In the genomic region with DNA sequence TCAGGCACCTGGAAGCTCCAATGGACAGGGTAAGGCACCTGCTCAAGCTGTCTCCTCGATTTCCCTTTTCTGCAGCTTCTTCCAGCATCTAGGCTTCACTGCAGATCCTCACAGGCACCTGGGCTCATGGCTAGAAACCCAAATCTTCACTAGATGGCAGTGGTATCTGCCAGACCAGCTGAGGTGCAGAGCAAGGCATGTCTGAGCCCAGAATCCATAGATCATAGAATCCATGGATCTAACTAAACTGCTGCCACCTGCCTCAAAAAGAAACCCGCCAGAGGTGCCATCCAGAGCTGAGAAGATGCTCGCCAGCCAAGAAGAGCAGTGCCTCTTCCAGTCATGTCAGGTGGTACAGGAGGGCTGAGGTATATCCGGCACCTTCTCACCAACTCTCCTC, we compare ENCODE assay signal across 13 cellular contexts. TPM values are rescaled to one million over a fixed set of nuclear protein-coding genes. Genes with fewer than 3 reads are reported as not detected.
DNase-seq lines count a peak whose midpoint lies in the region; ATAC-seq and TF ChIP-seq lines count a peak whose summit lies in the region.
"Had no signal": no experiment of that assay in that cellular context is flagged by ENCODE, and none has a peak within 500 bp of the region (broad histone marks: within the 10 kb centered on the region; RNA-seq: fewer than 3 reads in every experiment).

No MANE protein-coding gene starts in this region.

- H3K9ac ChIP-seq in IMR-90 (ENCODE audit: low read depth, low read length) (no peak overlapping the region), mesenchymal stem cell (ENCODE audit: low read length) (no peak overlapping the region)

- H2BK120ac ChIP-seq in IMR-90 (ENCODE audit: low read depth, low read length) (no peak overlapping the region), mesenchymal stem cell (ENCODE audit: low read depth, low read length) (no peak overlapping the region)

- H3K27me3 ChIP-seq in BE2C, result no peaks in the 10 kb centered on the region
- H3K27me3 ChIP-seq in IMR-90 (ENCODE audit: control insufficient read depth, insufficient read depth, low read length), result no peaks in the 10 kb centered on the region
- H3K27me3 ChIP-seq in mesenchymal stem cell (ENCODE audit: control insufficient read depth in 1 of 2, insufficient read depth in 1 of 2, low read length in 2 of 2), result no peaks in the 10 kb centered on the region

- no peak overlapping the region for H3K56ac ChIP-seq in IMR-90 (ENCODE audit: extremely low read depth, insufficient read depth, low read length)

- WGBS in IMR-90 (ENCODE audit: extremely low coverage in 2 of 2, insufficient read length in 1 of 2), 2 experiments, result 33% methylated on average over 1 of the region's 4 CpGs; no CpG with 5 or more reads in 1 of the 2 experiments
- 90% methylated on average over 4 of the region's 4 CpGs for WGBS in mesenchymal stem cell

- H2BK5ac ChIP-seq in IMR-90 (ENCODE audit: low read depth, low read length, poor library complexity, severe bottlenecking) (no peak overlapping the region), mesenchymal stem cell (ENCODE audit: low read depth, low read length, poor library complexity, severe bottlenecking) (no peak overlapping the region)

- H2AK5ac ChIP-seq in IMR-90 (ENCODE audit: low read depth, low read length) (0 out of 2 replicates have a peak overlapping the region, but pooled peaks have one; percentile 10), mesenchymal stem cell (ENCODE audit: low read length, severe bottlenecking) (no peak overlapping the region)

- no TSS peak for BruUV-seq in IMR-90 (replicated peaks; lab: Mats Ljungman, UMichigan)

- dilution Hi-C loops in IMR-90 (cut with HindIII; ENCODE audit: low sequenced_read_pairs, unreplicated experiment), result no loop called here

- no peak overlapping the region for H3K4me2 ChIP-seq in IMR-90 (ENCODE audit: low read depth, low read length)
- no peak overlapping the region for H3K4me2 ChIP-seq in mesenchymal stem cell (ENCODE audit: low read length, poor library complexity, severe bottlenecking)

- H2BK12ac ChIP-seq in mesenchymal stem cell (ENCODE audit: low read length in 2 of 2), result no peak overlapping the region

- no peak overlapping the region for H3K4me3 Mint-ChIP-seq in WTC11
- H3K4me3 Mint-ChIP-seq: activated CD4-positive, alpha-beta T cell treated with anti-CD3 and anti-CD28 coated beads, Interleukin-2, amount 10 ng/mL, durations not matched to agents 7 days and 5 days; CD4-positive, alpha-beta memory T cell; stimulated activated naive CD8-positive, alpha-beta T cell treated with anti-CD3 and anti-CD28 coated beads, Interleukin-15, amount 100 ng/mL, for 72 hours had no signal

- H3K27ac Mint-ChIP-seq in WTC11, result peak overlapping the region; percentile 55; the same call in 1 of the 2 replicates
- H3K27ac Mint-ChIP-seq: activated CD4-positive, alpha-beta T cell treated with anti-CD3 and anti-CD28 coated beads, Interleukin-2, amount 10 ng/mL, durations not matched to agents 7 days and 5 days; CD4-positive, alpha-beta memory T cell; stimulated activated naive CD8-positive, alpha-beta T cell treated with anti-CD3 and anti-CD28 coated beads, Interleukin-15, amount 100 ng/mL, for 72 hours had no signal

- POLR2A ChIA-PET in IMR-90 (lab: Charles Lee; ENCODE audit: unreplicated experiment) (no interaction called here), WTC11 (lab: Charles Lee) (no interaction called here)

- H3K36me3 Mint-ChIP-seq in WTC11, result 0 out of 2 replicates have a peak, but pooled peaks cover 2% of the 10 kb centered on the region
- H3K36me3 Mint-ChIP-seq: CD4-positive, alpha-beta memory T cell had no signal

- no peak overlapping the region for H2BK20ac ChIP-seq in IMR-90 (ENCODE audit: low read depth, low read length)

- no peak overlapping the region for H2AFZ ChIP-seq in IMR-90 (replicated peaks; ENCODE audit: low read length, poor library complexity)
- no peak overlapping the region for H2AFZ ChIP-seq in mesenchymal stem cell (ENCODE audit: low read depth, low read length)

- H4K5ac ChIP-seq in IMR-90 (ENCODE audit: low read depth, low read length), result no peak overlapping the region

- H3K18ac ChIP-seq in IMR-90 (ENCODE audit: low read depth, low read length), result no peak overlapping the region
- no peak overlapping the region for H3K18ac ChIP-seq in mesenchymal stem cell (ENCODE audit: low read depth in 1 of 2, low read length in 2 of 2)

- H3K23ac ChIP-seq in IMR-90 (ENCODE audit: low read depth, low read length) (no peak overlapping the region; the same call in 1 of the 2 replicates), mesenchymal stem cell (ENCODE audit: low read length in 2 of 2) (no peak overlapping the region)

- H3K4ac ChIP-seq in IMR-90 (ENCODE audit: low read depth, low read length) (no peak overlapping the region), mesenchymal stem cell (ENCODE audit: low read depth in 1 of 2, low read length in 2 of 2) (no peak overlapping the region)

- H3K79me1 ChIP-seq in IMR-90 (ENCODE audit: low read depth in 1 of 2, low read length in 2 of 2), result peaks cover 29 to 74% of the 10 kb centered on the region in 2 experiments
- H3K79me1 ChIP-seq in mesenchymal stem cell (replicated peaks; ENCODE audit: low read length, poor library complexity, severe bottlenecking), result peaks cover 34% of the 10 kb centered on the region

- H3K9me3 Mint-ChIP-seq in WTC11, result no peaks in the 10 kb centered on the region
- H3K9me3 Mint-ChIP-seq: activated CD4-positive, alpha-beta T cell treated with anti-CD3 and anti-CD28 coated beads, Interleukin-2, amount 10 ng/mL, durations not matched to agents 7 days and 5 days; CD4-positive, alpha-beta memory T cell; stimulated activated naive CD8-positive, alpha-beta T cell treated with anti-CD3 and anti-CD28 coated beads, Interleukin-15, amount 100 ng/mL, for 72 hours had no signal

- H3K4me1 ChIP-seq in BE2C (peaks cover 6% of the 10 kb centered on the region), IMR-90 (ENCODE audit: control insufficient read depth, insufficient read depth, low read length) (no peaks in the 10 kb centered on the region), mesenchymal stem cell (ENCODE audit: control insufficient read depth, insufficient read depth, low read depth, low read length) (peaks cover 4% of the 10 kb centered on the region)
- H3K4me1 ChIP-seq: gastrocnemius medialis had no signal

- no peak for DNase-seq in BE2C
- DNase-seq in IMR-90, result no peak
- DNase-seq in WTC11 (ENCODE audit: low spot score), result no peak
- no peak for DNase-seq in mesenchymal stem cell
- DNase-seq in germinal center (ENCODE audit: low spot score), result no peak
- no peak for DNase-seq in DMS79 (lab: John Stamatoyannopoulos, UW)
- DNase-seq in ecto neural progenitor cell (ENCODE audit: low spot score), result no peak
- DNase-seq: activated CD4-positive, alpha-beta T cell treated with anti-CD3 and anti-CD28 coated beads, Interleukin-2, amount 10 ng/mL, durations not matched to agents 7 days and 5 days; CD4-positive, alpha-beta memory T cell; gastrocnemius medialis; NCI-H146; stimulated activated naive CD8-positive, alpha-beta T cell treated with anti-CD3 and anti-CD28 coated beads, Interleukin-15, amount 100 ng/mL, for 72 hours had no signal

- intact Hi-C loops in IMR-90 (cut with micrococcal nuclease), result loop anchor here (10.0 kb wide), 1 partner anchor 427 kb away; no protein-coding TSS in a partner anchor

- peaks cover 19% of the 10 kb centered on the region for H3K9me1 ChIP-seq in IMR-90 (ENCODE audit: insufficient read depth, low read length)

- no peak overlapping the region for H2AK9ac ChIP-seq in IMR-90 (replicated peaks; ENCODE audit: low read depth, low read length, poor library complexity)

- ATAC-seq in IMR-90 (ENCODE audit: low read depth), result no peak
- peak; percentile 71; the same call in 1 of the 2 replicates for ATAC-seq in WTC11
- ATAC-seq in GM21423 (IDR thresholded peaks at IDR 0.05; ENCODE audit: unreplicated experiment), result no peak
- ATAC-seq: gastrocnemius medialis; stimulated activated naive CD8-positive, alpha-beta T cell treated with anti-CD3 and anti-CD28 coated beads, Interleukin-15, amount 100 ng/mL, for 72 hours had no signal

- H3K14ac ChIP-seq in IMR-90 (replicated peaks; ENCODE audit: low read depth, low read length) (no peak overlapping the region), mesenchymal stem cell (ENCODE audit: low read length in 2 of 2) (no peak overlapping the region)

- TF ChIP-seq CTCF in BE2C (IDR thresholded peaks at IDR 0.05; ENCODE audit: low read depth, low read length), result peak; percentile 46
- TF ChIP-seq CTCF in IMR-90 (conservative IDR thresholded peaks at IDR 0.05; ENCODE audit: low read depth, low read length), result no peak; the same call in 1 of the 2 replicates
- no peak for TF ChIP-seq CTCF in WTC11 (IDR thresholded peaks at IDR 0.05)

- H4K20me1 ChIP-seq in IMR-90 (ENCODE audit: insufficient read depth, low read length), result peaks cover 15% of the 10 kb centered on the region

- CTCF ChIA-PET in IMR-90 (lab: Yijun Ruan, JAX), result interaction anchor here (0.9 kb wide), 1 partner anchor 108 kb away, joined by 3 read pairs; no protein-coding TSS in a partner anchor
- CTCF ChIA-PET in WTC11 (lab: Charles Lee), result interaction anchor here (0.6 to 1.4 kb wide), 3 partner anchors 10 to 107 kb away, joined by 3 to 7 read pairs (median 3); no protein-coding TSS in a partner anchor

- H3K9me3 ChIP-seq in BE2C, result no peaks in the 10 kb centered on the region
- no peaks in the 10 kb centered on the region for H3K9me3 ChIP-seq in IMR-90 (ENCODE audit: control insufficient read depth, insufficient read depth, low read length)
- H3K9me3 ChIP-seq in mesenchymal stem cell (ENCODE audit: control insufficient read depth, low read length), result no peaks in the 10 kb centered on the region
- H3K9me3 ChIP-seq: gastrocnemius medialis had no signal

- peaks cover 9% of the 10 kb centered on the region for H3K27me3 Mint-ChIP-seq in WTC11 (ENCODE audit: low read depth)

- peaks cover 26% of the 10 kb centered on the region for H3K36me3 ChIP-seq in BE2C
- H3K36me3 ChIP-seq in IMR-90 (ENCODE audit: control insufficient read depth, insufficient read depth, low read length), result no peaks in the 10 kb centered on the region; the same call in none of the 2 replicates
- peaks cover 0 to 9% of the 10 kb centered on the region in 2 experiments for H3K36me3 ChIP-seq in mesenchymal stem cell (ENCODE audit: control insufficient read depth in 1 of 2, insufficient read depth in 2 of 2, low read depth in 1 of 2, low read length in 2 of 2)
- H3K36me3 ChIP-seq: gastrocnemius medialis had no signal

- H2BK15ac ChIP-seq in IMR-90 (ENCODE audit: low read depth, low read length) (no peak overlapping the region), mesenchymal stem cell (ENCODE audit: low read depth, poor library complexity, severe bottlenecking) (no peak overlapping the region)

- no peak for TF ChIP-seq RAD21 in IMR-90 (IDR thresholded peaks at IDR 0.05; ENCODE audit: low read length)

- no peak overlapping the region for H3K27ac ChIP-seq in IMR-90 (ENCODE audit: insufficient read depth, low read length)
- no peak overlapping the region for H3K27ac ChIP-seq in mesenchymal stem cell (ENCODE audit: low read length, poor library complexity, severe bottlenecking)
- H3K27ac ChIP-seq: gastrocnemius medialis had no signal

- peaks cover 24% of the 10 kb centered on the region for H3K4me1 Mint-ChIP-seq in WTC11
- H3K4me1 Mint-ChIP-seq: activated CD4-positive, alpha-beta T cell treated with anti-CD3 and anti-CD28 coated beads, Interleukin-2, amount 10 ng/mL, durations not matched to agents 7 days and 5 days; CD4-positive, alpha-beta memory T cell; stimulated activated naive CD8-positive, alpha-beta T cell treated with anti-CD3 and anti-CD28 coated beads, Interleukin-15, amount 100 ng/mL, for 72 hours had no signal

- no peak for TF ChIP-seq POLR2A in IMR-90 (IDR thresholded peaks at IDR 0.05; ENCODE audit: low read depth, low read length)

- in situ Hi-C loops in IMR-90 (cut with MboI; ENCODE audit: low sequenced_read_pairs), result no loop called here

- H4K91ac ChIP-seq in IMR-90 (ENCODE audit: insufficient read depth, low read depth, low read length) (no peak overlapping the region), mesenchymal stem cell (ENCODE audit: low read length) (no peak overlapping the region)

- H3K4me3 ChIP-seq in BE2C (ENCODE audit: low read depth, low read length), result no peak overlapping the region
- no peak overlapping the region for H3K4me3 ChIP-seq in IMR-90 (ENCODE audit: insufficient read depth, low read depth, low read length)
- H3K4me3 ChIP-seq in mesenchymal stem cell (ENCODE audit: insufficient read depth in 1 of 2, low read depth in 1 of 2, low read length in 2 of 2), result no peak overlapping the region
- H3K4me3 ChIP-seq: gastrocnemius medialis had no signal

- no peak overlapping the region; a peak in 1 of 4 replicates for H4K8ac ChIP-seq in IMR-90 (ENCODE audit: low read depth in 2 of 2, low read length in 2 of 2)
- H4K8ac ChIP-seq in mesenchymal stem cell (ENCODE audit: low read length), result peak overlapping the region; percentile 4

RNA-seq across cellular contexts. Expression of a gene that starts 6.9 kb away (rescaled TPM):
- polyA plus RNA-seq in BE2C (2012; ENCODE audit: insufficient read depth, insufficient read length, low read depth), result 6.3 TPM
- total RNA-seq in IMR-90 (2012; rRNA removed) (13.3 and 13.9 TPM in 2 replicates), WTC11 (2021) (4.2 to 5.1 TPM (median 4.9 TPM) in 3 replicates)
- polyA plus RNA-seq in IMR-90 (2012; rRNA removed), result 4.5 and 5.9 TPM in 2 replicates
- polyA plus RNA-seq in IMR-90 (2012; cell fraction: cytosol; rRNA removed), result 2.0 and 2.7 TPM in 2 replicates
- polyA plus RNA-seq in IMR-90 (2012; cell fraction: nucleus; rRNA removed; ENCODE audit: low replicate concordance), result 7.7 and 10.1 TPM in 2 replicates
- 3.0 TPM for polyA plus RNA-seq in mesenchymal stem cell (2013, experiment 1 of 2)
- 3.1 TPM for polyA plus RNA-seq in mesenchymal stem cell (2013, experiment 2 of 2)
- total RNA-seq: activated CD4-positive, alpha-beta T cell treated with anti-CD3 and anti-CD28 coated beads, Interleukin-2, amount 10 ng/mL, durations not matched to agents 7 days and 5 days had no signal
- polyA plus RNA-seq: CD4-positive, alpha-beta memory T cell had no signal
